ENCODE assay signal across 7 cellular contexts in the genomic region with DNA sequence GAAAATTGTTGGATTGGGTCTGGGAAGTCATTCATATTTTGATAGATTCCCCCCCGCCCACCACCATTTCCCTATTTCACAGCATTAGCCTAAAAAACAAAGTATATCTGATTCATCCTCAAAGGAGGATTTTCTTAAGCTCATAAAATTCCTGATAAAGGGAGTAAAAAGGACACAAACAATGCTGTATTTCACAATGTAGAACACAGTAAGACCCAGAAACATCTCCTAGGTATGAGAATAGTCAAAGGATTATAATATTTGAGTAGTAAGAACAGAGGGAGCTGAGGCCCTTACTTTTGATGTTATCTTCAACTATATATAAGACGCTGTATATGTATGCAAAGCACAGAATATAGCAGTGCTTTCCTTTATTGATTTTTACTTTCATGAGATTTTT.
"Had no signal": no experiment of that assay in that cellular context is flagged by ENCODE, and none has a peak within 500 bp of the region (broad histone marks: within the 10 kb centered on the region; RNA-seq: fewer than 3 reads in every experiment).

No MANE protein-coding gene starts in this region.

- ATAC-seq: GM23338, HepG2 had no signal

- DNase-seq: H9, HCEC 1CT, KBM-7 had no signal

- H3K4me3 ChIP-seq: GM23338 had no signal

- H3K27ac ChIP-seq: HL-60, KMS-11 had no signal
